In genomic region chr17:65154770-65155589, GRCh38 we compare ENCODE assay signal across 8 cellular contexts. TPM values are rescaled to one million over a fixed set of nuclear protein-coding genes. Genes with fewer than 3 reads are reported as not detected.
DNase-seq lines count a peak whose midpoint lies in the region; ATAC-seq lines count a peak whose summit lies in the region.

No MANE protein-coding gene starts in this region.

- no peaks in the 10 kb centered on the region for H3K4me1 ChIP-seq in aorta (ENCODE audit: control insufficient read depth in 1 of 2, insufficient read depth in 2 of 2, low read length in 2 of 2)

- no peak overlapping the region for H3K27ac ChIP-seq in aorta (ENCODE audit: low read depth in 1 of 2, low read length in 2 of 2)

- H3K4me3 Mint-ChIP-seq in activated T-cell treated with anti-CD3 and anti-CD28 coated beads, Interleukin-2, amount 50 U/mL, for 72 hours, result peak overlapping the region in 1 of 2 donors; percentile 20
- no peak overlapping the region for H3K4me3 Mint-ChIP-seq in memory B cell

- peaks cover 9% of the 10 kb centered on the region for H3K27me3 Mint-ChIP-seq in activated T-cell treated with anti-CD3 and anti-CD28 coated beads, Interleukin-2, amount 50 U/mL, for 72 hours (ENCODE audit: low read depth)
- no peaks in the 10 kb centered on the region for H3K27me3 Mint-ChIP-seq in memory B cell

- H3K36me3 ChIP-seq in aorta (ENCODE audit: control insufficient read depth in 1 of 2, insufficient read depth in 2 of 2, low read length in 1 of 2), result no peaks in the 10 kb centered on the region

- no peak overlapping the region for H3K27ac Mint-ChIP-seq in activated T-cell treated with anti-CD3 and anti-CD28 coated beads, Interleukin-2, amount 50 U/mL, for 72 hours
- H3K27ac Mint-ChIP-seq in memory B cell, result peak overlapping the region; percentile 45

- no peaks in the 10 kb centered on the region for H3K9me3 Mint-ChIP-seq in activated T-cell treated with anti-CD3 and anti-CD28 coated beads, Interleukin-2, amount 50 U/mL, for 72 hours
- no peaks in the 10 kb centered on the region for H3K9me3 Mint-ChIP-seq in memory B cell

- peaks cover 15% of the 10 kb centered on the region for H3K4me1 Mint-ChIP-seq in activated T-cell treated with anti-CD3 and anti-CD28 coated beads, Interleukin-2, amount 50 U/mL, for 72 hours (ENCODE audit: low read depth)
- peaks cover 13% of the 10 kb centered on the region for H3K4me1 Mint-ChIP-seq in memory B cell

- intact Hi-C loops in aorta (cut with DNase I), result loop anchor here in 1 of 2 donors (5.0 kb wide), 1 partner anchor 1027 kb away; no protein-coding TSS in a partner anchor
- intact Hi-C loops in Right ventricle myocardium superior (cut with DNase I), result no loop called here

- WGBS in aorta, 2 donors, result 85 to 92% methylated on average over 4 of the region's 4 CpGs

- H3K27me3 ChIP-seq in aorta (ENCODE audit: control insufficient read depth in 1 of 2, insufficient read depth in 2 of 2, low read length in 1 of 2), result no peaks in the 10 kb centered on the region

- H3K9me3 ChIP-seq in aorta (ENCODE audit: control insufficient read depth, low read length), result no peaks in the 10 kb centered on the region

- H3K36me3 Mint-ChIP-seq in activated T-cell treated with anti-CD3 and anti-CD28 coated beads, Interleukin-2, amount 50 U/mL, for 72 hours (ENCODE audit: insufficient read depth in 2 of 2), result peaks cover 0 to 2% of the 10 kb centered on the region in 2 donors
- H3K36me3 Mint-ChIP-seq in memory B cell, result no peaks in the 10 kb centered on the region

- ATAC-seq in activated T-cell treated with anti-CD3 and anti-CD28 coated beads, Interleukin-2, amount 50 U/mL, for 72 hours (replicated peaks in 1 of 2), result peak; percentile 86 to 96
- ATAC-seq in HG03045 (IDR thresholded peaks at IDR 0.05; ENCODE audit: unreplicated experiment), result peak; percentile 82
- peak; percentile 65 for ATAC-seq in memory B cell (ENCODE audit: low read depth)
- ATAC-seq in aorta (ENCODE audit: low FRiP score), result no peak
- ATAC-seq in Right ventricle myocardium superior (ENCODE audit: poor library complexity), result no peak

- no peak for DNase-seq in activated T-cell treated with anti-CD3 and anti-CD28 coated beads, Interleukin-2, amount 50 U/mL, for 72 hours
- no peak for DNase-seq in activated T-cell treated with anti-CD3 and anti-CD28 coated beads, Interleukin-2, amount 50 U/mL, for 48 hours
- peak; percentile 16 for DNase-seq in RKO (ENCODE audit: low spot score)
- no peak for DNase-seq in memory B cell (ENCODE audit: low spot score in 2 of 2)
- DNase-seq in aorta, result no peak
- DNase-seq in hepatic stellate cell (ENCODE audit: low spot score), result no peak
- no peak for DNase-seq in Right ventricle myocardium superior

- no peak overlapping the region for H3K4me3 ChIP-seq in aorta (ENCODE audit: low read length in 2 of 2)

RNA-seq across cellular contexts. Expression of gene RGS9, which starts 17.8 kb away (rescaled TPM):
- 10 to 100 TPM in 1 of 2 donors, 1 to 10 TPM in 1; 5.8 to 16.6 TPM for total RNA-seq in activated T-cell treated with anti-CD3 and anti-CD28 coated beads, Interleukin-2, amount 50 U/mL, for 72 hours
- 1 to 10 TPM; 3.0 to 7.1 TPM for total RNA-seq in aorta
- 1 to 10 TPM in 1 of 2 donors, under 1 TPM in 1; 0.75 to 1.5 TPM for polyA plus RNA-seq in aorta
- total RNA-seq in Right ventricle myocardium superior, result 2.4 TPM

Comparison
In these comparisons a context has a peak if more than half of its experiments do, and no peak if none do; other contexts are left out.
1. ATAC-seq: peak in activated T-cell treated with anti-CD3 and anti-CD28 coated beads, Interleukin-2, amount 50 U/mL, for 72 hours (2 of 2), HG03045 (single experiment) and memory B cell (single experiment); none in aorta (single experiment) and Right ventricle myocardium superior (single experiment).